Comparison of ENCODE assay signal across 1 cellular context in the genomic region with DNA sequence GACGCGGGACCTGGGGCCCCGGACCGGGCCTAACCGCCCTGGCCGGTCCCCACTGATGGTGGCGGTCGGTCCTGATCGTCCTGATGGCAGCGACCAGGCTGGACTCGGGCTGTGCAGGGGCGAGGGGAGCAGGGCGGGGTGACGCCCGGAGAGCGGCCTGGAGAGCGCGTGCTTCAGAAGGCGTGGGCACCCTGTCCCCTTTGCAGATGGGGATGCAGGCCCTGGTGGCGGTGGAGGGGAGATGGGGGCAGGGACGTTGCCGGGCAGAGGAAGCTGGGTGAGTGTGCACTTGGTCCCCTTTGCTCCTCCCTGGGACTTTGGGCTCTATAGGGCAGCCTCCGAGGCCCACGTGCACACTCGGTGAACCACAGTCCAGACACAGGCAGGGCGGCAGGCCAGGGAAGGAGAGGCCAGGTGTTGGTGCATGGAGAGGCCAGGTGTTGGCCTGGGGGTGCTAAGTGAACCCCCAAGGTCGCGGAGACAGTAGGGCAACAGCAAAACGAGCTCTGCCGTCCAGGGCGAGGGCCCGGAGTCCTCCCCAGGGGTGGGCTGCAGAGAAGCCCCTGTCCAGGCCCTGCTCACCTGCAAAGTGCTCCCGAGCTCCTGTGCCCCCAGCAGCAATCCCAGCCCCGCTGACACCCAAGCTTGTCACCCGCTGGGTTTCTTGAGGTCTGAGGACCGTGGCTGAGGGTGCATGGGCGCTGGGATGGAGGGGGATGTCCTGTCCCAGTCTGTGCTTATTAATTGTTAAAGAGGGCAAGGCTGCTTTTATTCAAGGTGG.
TF ChIP-seq lines count a peak whose summit lies in the region.

No MANE protein-coding gene starts in this region.

TF ChIP-seq in liver, 16 proteins besides CTCF, POLR2A, EP300 and RAD21 (continued from another document):
- peak; percentile 57 for TF ChIP-seq SP1 (IDR thresholded peaks at IDR 0.05)
